In the genomic region with DNA sequence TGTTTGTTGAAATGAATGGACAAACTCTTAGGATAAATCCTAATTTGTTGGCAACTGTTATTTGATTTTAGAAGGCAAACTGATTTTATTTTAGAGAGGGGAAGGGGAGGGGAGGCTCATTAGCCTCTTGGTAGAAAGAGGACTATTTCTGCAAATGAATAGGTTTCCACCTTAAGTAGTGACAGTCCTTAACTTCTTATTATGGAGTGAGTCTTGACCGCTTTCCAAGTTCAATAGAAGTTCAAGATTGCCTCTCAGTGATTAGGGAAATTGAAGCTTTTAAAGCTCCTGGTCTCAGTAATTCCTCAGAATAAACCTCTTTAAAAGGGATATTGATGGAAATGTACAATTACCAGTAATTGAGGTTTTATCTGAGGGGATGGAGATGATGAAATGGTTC, we compare ENCODE assay signal across 21 cellular contexts. TPM values are rescaled to one million over a fixed set of nuclear protein-coding genes. Genes with fewer than 3 reads are reported as not detected.
DNase-seq lines count a peak whose midpoint lies in the region; ATAC-seq and TF ChIP-seq lines count a peak whose summit lies in the region.
"Had no signal": no experiment of that assay in that cellular context is flagged by ENCODE, and none has a peak within 500 bp of the region (broad histone marks: within the 10 kb centered on the region; RNA-seq: fewer than 3 reads in every experiment).

No MANE protein-coding gene starts in this region.

- H3K27me3 ChIP-seq in BLaER1 = no peaks in the 10 kb centered on the region
- H3K27me3 ChIP-seq in SJCRH30 = no peaks in the 10 kb centered on the region
- no peaks in the 10 kb centered on the region for H3K27me3 ChIP-seq in left lung
- H3K27me3 ChIP-seq in H7 (ENCODE audit: control insufficient read depth, insufficient read depth, low read length) = no peaks in the 10 kb centered on the region
- H3K27me3 ChIP-seq: cardiac muscle cell, heart right ventricle, tibial artery had no signal

- TF ChIP-seq CTCF in left lung (IDR thresholded peaks at IDR 0.05) = no peak

- peak overlapping the region; percentile 43 for H3K27ac Mint-ChIP-seq in stimulated activated naive B cell treated with anti-CD40 and anti-IgM and Interleukin-4, amounts not matched to agents 10 μg/mL and 1 μg/mL and 100 μg/mL, for 72 hours
- H3K27ac Mint-ChIP-seq: activated CD4-positive, alpha-beta memory T cell treated with anti-CD3 and anti-CD28 coated beads, Interleukin-2, amount 10 ng/mL, durations not matched to agents 7 days and 5 days; activated naive CD8-positive, alpha-beta T cell treated with anti-CD3 and anti-CD28 coated beads, Interleukin-2, amount 50 U/mL, for 24 hours had no signal

- H3K4me3 ChIP-seq in BLaER1 = no peak overlapping the region
- H3K4me3 ChIP-seq in SJCRH30 = no peak overlapping the region
- H3K4me3 ChIP-seq in left lung = no peak overlapping the region
- no peak overlapping the region for H3K4me3 ChIP-seq in H7 (ENCODE audit: insufficient read depth, low read depth, low read length)
- H3K4me3 ChIP-seq: cardiac muscle cell, heart right ventricle, K562, skin epidermis, tibial artery had no signal

- peak; percentile 69 for ATAC-seq in left lung
- no peak for ATAC-seq in stimulated activated naive B cell treated with anti-CD40 and anti-IgM and Interleukin-4, amounts not matched to agents 10 μg/mL and 1 μg/mL and 100 μg/mL, for 72 hours (replicated peaks)
- ATAC-seq in HG03045 (IDR thresholded peaks at IDR 0.05; ENCODE audit: unreplicated experiment) = no peak
- ATAC-seq: activated naive CD8-positive, alpha-beta T cell treated with anti-CD3 and anti-CD28 coated beads, Interleukin-2, amount 50 U/mL, for 24 hours had no signal

- peaks cover 57% of the 10 kb centered on the region for H3K36me3 ChIP-seq in BLaER1
- peaks cover 5% of the 10 kb centered on the region; the same call in 1 of the 2 replicates for H3K36me3 ChIP-seq in SJCRH30
- peaks cover 0 to 24% of the 10 kb centered on the region in 2 donors for H3K36me3 ChIP-seq in left lung
- peaks cover 9% of the 10 kb centered on the region for H3K36me3 ChIP-seq in H7 (replicated peaks; ENCODE audit: control insufficient read depth, insufficient read depth, low read length)

- H3K9me3 Mint-ChIP-seq in stimulated activated naive B cell treated with anti-CD40 and anti-IgM and Interleukin-4, amounts not matched to agents 10 μg/mL and 1 μg/mL and 100 μg/mL, for 72 hours = no peaks in the 10 kb centered on the region
- H3K9me3 Mint-ChIP-seq: activated CD4-positive, alpha-beta memory T cell treated with anti-CD3 and anti-CD28 coated beads, Interleukin-2, amount 10 ng/mL, durations not matched to agents 7 days and 5 days had no signal

- H3K9ac ChIP-seq in BLaER1 = no peak overlapping the region

- H3K27ac ChIP-seq in BLaER1 = peak overlapping the region; percentile 50
- peak overlapping the region; percentile 61 for H3K27ac ChIP-seq in SJCRH30
- H3K27ac ChIP-seq in left lung = peak overlapping the region in 1 of 2 donors; percentile 58
- H3K27ac ChIP-seq: cardiac muscle cell, heart right ventricle, tibial artery had no signal

- H3K9me3 ChIP-seq in BLaER1 = 0 out of 2 replicates have a peak, but pooled peaks cover 4% of the 10 kb centered on the region
- H3K9me3 ChIP-seq in SJCRH30 (replicated peaks) = no peaks in the 10 kb centered on the region
- no peaks in the 10 kb centered on the region for H3K9me3 ChIP-seq in left lung
- H3K9me3 ChIP-seq: heart right ventricle, tibial artery had no signal

- peak overlapping the region in 1 of 2 donors; percentile 14 for H3K4me3 Mint-ChIP-seq in stimulated activated naive B cell treated with anti-CD40 and anti-IgM and Interleukin-4, amounts not matched to agents 10 μg/mL and 1 μg/mL and 100 μg/mL, for 72 hours
- H3K4me3 Mint-ChIP-seq: activated CD4-positive, alpha-beta memory T cell treated with anti-CD3 and anti-CD28 coated beads, Interleukin-2, amount 10 ng/mL, durations not matched to agents 7 days and 5 days; activated naive CD8-positive, alpha-beta T cell treated with anti-CD3 and anti-CD28 coated beads, Interleukin-2, amount 50 U/mL, for 24 hours; CD14-positive monocyte had no signal

- H4K20me1 ChIP-seq in BLaER1 = 0 out of 2 replicates have a peak, but pooled peaks cover 6% of the 10 kb centered on the region

- intact Hi-C loops in left lung (cut with DNase I) = no loop called here

- no peaks in the 10 kb centered on the region for H3K27me3 Mint-ChIP-seq in stimulated activated naive B cell treated with anti-CD40 and anti-IgM and Interleukin-4, amounts not matched to agents 10 μg/mL and 1 μg/mL and 100 μg/mL, for 72 hours
- H3K27me3 Mint-ChIP-seq: activated CD4-positive, alpha-beta memory T cell treated with anti-CD3 and anti-CD28 coated beads, Interleukin-2, amount 10 ng/mL, durations not matched to agents 7 days and 5 days; activated naive CD8-positive, alpha-beta T cell treated with anti-CD3 and anti-CD28 coated beads, Interleukin-2, amount 50 U/mL, for 24 hours had no signal

- no peak for DNase-seq in SJCRH30
- DNase-seq in left lung = no peak
- DNase-seq in stimulated activated naive B cell treated with anti-CD40 and anti-IgM and Interleukin-4, amounts not matched to agents 10 μg/mL and 1 μg/mL and 100 μg/mL, for 72 hours = no peak
- DNase-seq in SW 1271 (lab: John Stamatoyannopoulos, UW) = no peak
- DNase-seq in GOT3 (lab: John Stamatoyannopoulos, UW) = no peak
- DNase-seq in H7 = no peak
- DNase-seq: activated CD4-positive, CD25-positive, alpha-beta regulatory T cell; activated gamma-delta T cell; activated T-cell treated with anti-CD3 and anti-CD28 coated beads for 4 hours; stimulated activated naive CD4-positive, alpha-beta T cell treated with Interleukin-2 at 50 U/mL for 16 hours; T1000 had no signal

- peaks cover 13 to 41% of the 10 kb centered on the region in 2 donors for H3K36me3 Mint-ChIP-seq in stimulated activated naive B cell treated with anti-CD40 and anti-IgM and Interleukin-4, amounts not matched to agents 10 μg/mL and 1 μg/mL and 100 μg/mL, for 72 hours

- peaks cover 27 to 33% of the 10 kb centered on the region in 2 donors for H3K4me1 Mint-ChIP-seq in stimulated activated naive B cell treated with anti-CD40 and anti-IgM and Interleukin-4, amounts not matched to agents 10 μg/mL and 1 μg/mL and 100 μg/mL, for 72 hours
- H3K4me1 Mint-ChIP-seq: activated CD4-positive, alpha-beta memory T cell treated with anti-CD3 and anti-CD28 coated beads, Interleukin-2, amount 10 ng/mL, durations not matched to agents 7 days and 5 days had no signal

- H3K4me2 ChIP-seq in BLaER1 = peak overlapping the region; percentile 59

- H3K4me1 ChIP-seq in BLaER1 (peaks cover 25% of the 10 kb centered on the region), SJCRH30 (peaks cover 28% of the 10 kb centered on the region), left lung (peaks cover 4 to 7% of the 10 kb centered on the region in 2 donors)

RNA-seq across cellular contexts. Expression of a gene that starts 55.7 kb away (rescaled TPM):
- 22.1 and 22.5 TPM in 2 replicates for total RNA-seq in SJCRH30 (2014; rRNA removed; shearing (Covaris generic))
- 10 to 100 TPM; 21.1 to 26.7 TPM for total RNA-seq in left lung
- 25.7 and 26.4 TPM in 2 replicates for total RNA-seq in H7 (2014; rRNA removed; shearing (Covaris generic))
